ENCODE assay signal across 1 cellular context in the genomic region with DNA sequence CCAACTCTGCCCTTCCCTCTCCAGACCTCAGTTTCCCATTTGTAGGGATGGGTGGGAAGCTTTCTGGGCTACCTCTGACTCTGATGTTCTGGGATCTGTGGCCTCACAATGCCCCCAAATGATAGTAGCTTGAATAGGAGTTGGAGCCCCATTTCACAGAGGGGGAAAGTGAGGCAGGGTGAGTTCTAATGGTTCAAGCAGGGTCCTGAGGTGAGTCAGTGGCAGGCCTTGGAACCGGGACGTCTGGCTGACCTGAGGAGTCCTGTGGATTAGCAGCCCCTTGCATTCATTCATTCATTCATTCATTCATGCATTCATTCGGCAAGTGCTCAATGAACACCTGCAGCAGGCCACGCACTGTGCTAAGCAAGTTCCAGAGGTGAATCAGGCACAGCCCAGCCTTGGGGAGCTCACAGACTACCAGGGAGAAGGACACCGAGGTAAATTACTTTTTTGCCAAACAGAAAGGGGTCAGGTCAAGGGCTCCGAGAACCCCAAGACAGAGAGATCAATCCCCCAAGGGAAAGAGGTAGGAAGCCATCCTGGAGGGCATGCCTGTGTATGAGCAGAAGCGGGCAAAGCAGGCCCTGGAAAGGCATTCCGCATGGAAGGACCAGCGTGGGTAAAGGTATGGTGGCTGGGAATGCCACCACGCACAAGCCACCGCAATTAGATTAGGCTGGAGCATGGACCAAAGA.
TF ChIP-seq lines count a peak whose summit lies in the region.

No MANE protein-coding gene starts in this region.

TF ChIP-seq in K562, 482 proteins besides CTCF, POLR2A, EP300 and RAD21:
- peak; percentile 88 for TF ChIP-seq RBM25 (IDR thresholded peaks at IDR 0.05; ENCODE audit: low read depth, low read length, severe bottlenecking)
- peak; percentile 97 for TF ChIP-seq ZNF24 (IDR thresholded peaks at IDR 0.05)
- no peak for TF ChIP-seq FOSL1 (tag; conservative IDR thresholded peaks at IDR 0.05)
- TF ChIP-seq BCOR (IDR thresholded peaks at IDR 0.05), result peak; percentile 84
- TF ChIP-seq CHD4 (IDR thresholded peaks at IDR 0.05; ENCODE audit: insufficient read depth, insufficient replicate concordance, low read depth, low read length, poor library complexity, severe bottlenecking), result peak; percentile 57
- TF ChIP-seq ZHX1 (conservative IDR thresholded peaks at IDR 0.05; ENCODE audit: low read length), result no peak
- TF ChIP-seq GABPA (tag; conservative IDR thresholded peaks at IDR 0.05; ENCODE audit: low read depth), result no peak
- TF ChIP-seq DDX20 (tag; IDR thresholded peaks at IDR 0.05; ENCODE audit: low read depth), result no peak
- TF ChIP-seq KDM1A (IDR thresholded peaks at IDR 0.05), result peak; percentile 52 to 61; a peak in 2 of 4 replicates
- peak; percentile 80; the same call in 1 of the 2 replicates for TF ChIP-seq ADNP (tag; IDR thresholded peaks at IDR 0.05)
- TF ChIP-seq ZNF3 (CRISPR knock-in tag; IDR thresholded peaks at IDR 0.05), result peak; percentile 70; the same call in 1 of the 2 replicates
